In the genomic region with DNA sequence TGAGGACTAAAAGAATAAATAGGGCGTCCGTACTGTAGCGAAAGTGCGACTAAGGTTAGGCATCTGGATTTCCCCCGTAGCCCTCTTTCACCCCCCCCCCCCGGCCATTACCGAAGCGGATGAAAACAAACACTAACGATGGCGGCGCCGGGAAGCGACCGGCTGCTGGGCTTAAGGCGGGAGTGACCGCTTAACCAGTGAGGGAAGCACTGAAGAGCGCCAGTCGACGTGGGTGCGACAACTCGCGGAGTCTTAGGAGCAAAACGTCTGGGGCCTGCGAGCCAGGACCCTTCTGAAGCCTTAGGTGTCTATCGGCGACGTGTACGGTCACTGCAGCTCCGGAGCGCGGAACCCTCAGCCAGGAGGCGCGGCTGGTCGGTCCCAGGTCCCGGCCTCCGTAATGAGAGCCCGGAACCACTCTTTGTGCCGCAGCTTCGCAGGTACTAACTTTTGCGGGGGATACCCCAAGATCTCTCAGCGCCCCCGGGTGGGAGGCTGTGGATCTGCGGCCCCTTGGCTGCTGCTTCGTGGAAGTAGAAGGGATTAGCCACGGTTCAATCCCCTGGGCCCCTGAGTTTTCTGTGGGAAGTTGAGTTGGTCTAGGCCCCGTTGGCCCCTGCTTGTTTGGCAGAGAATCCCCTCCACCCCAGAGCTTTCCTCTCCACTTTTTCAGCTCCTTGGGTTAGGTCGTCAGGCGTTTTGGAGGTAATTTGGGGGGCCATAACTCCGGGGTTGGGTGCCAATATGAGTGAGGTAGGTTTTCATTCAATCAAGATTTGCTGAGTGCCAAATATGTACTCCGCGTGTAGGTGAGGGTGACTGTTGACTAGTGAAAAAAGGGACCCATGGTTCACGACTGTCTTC, we compare ENCODE assay signal across 8 cellular contexts. TPM values are rescaled to one million over a fixed set of nuclear protein-coding genes. Genes with fewer than 3 reads are reported as not detected.
DNase-seq lines count a peak whose midpoint lies in the region; ATAC-seq and TF ChIP-seq lines count a peak whose summit lies in the region.

A gene (plus strand): TSS at position 103 of the 864 bp plus-strand sequence. CDS start 26,739 bp downstream, outside the sequence.

- no peaks in the 10 kb centered on the region for H3K27me3 Mint-ChIP-seq in Calu3 (ENCODE audit: unreplicated experiment)
- no peaks in the 10 kb centered on the region for H3K27me3 Mint-ChIP-seq in activated T-cell treated with anti-CD3 and anti-CD28 coated beads, Interleukin-2, amount 50 U/mL, for 24 hours

- TSS peak; percentile 74 for BruUV-seq in Calu3 (replicated peaks; lab: Mats Ljungman, UMichigan)

- CTCF ChIA-PET in Calu3 (lab: Charles Lee), result interaction anchor here (0.6 to 4.1 kb wide), 6 partner anchors 63 to 225 kb away, joined by 4 to 33 read pairs (median 4); no protein-coding TSS in a partner anchor

- TF ChIP-seq CTCF in Calu3 (IDR thresholded peaks at IDR 0.05; ENCODE audit: unreplicated experiment), result peak; percentile 79
- peak; percentile 86 for TF ChIP-seq CTCF in GM20000 (IDR thresholded peaks at IDR 0.05; ENCODE audit: extremely low read depth, missing control alignments)

- peaks cover 15% of the 10 kb centered on the region for H3K4me1 Mint-ChIP-seq in Calu3 (ENCODE audit: low read depth, unreplicated experiment)
- peaks cover 43% of the 10 kb centered on the region for H3K4me1 Mint-ChIP-seq in activated T-cell treated with anti-CD3 and anti-CD28 coated beads, Interleukin-2, amount 50 U/mL, for 24 hours (ENCODE audit: low read depth)

- intact Hi-C loops in Calu3 (cut with micrococcal nuclease; ENCODE audit: unreplicated experiment), result loop anchor here (1.0 kb wide), 1 partner anchor 75 kb away; no protein-coding TSS in a partner anchor

- H3K4me3 Mint-ChIP-seq in Calu3 (ENCODE audit: low read depth, unreplicated experiment), result peak within 1 kb of the TSS; percentile 88
- peak within 1 kb of the TSS; percentile 90 for H3K4me3 Mint-ChIP-seq in activated T-cell treated with anti-CD3 and anti-CD28 coated beads, Interleukin-2, amount 50 U/mL, for 24 hours

- H3K9me3 Mint-ChIP-seq in Calu3 (ENCODE audit: low read depth, unreplicated experiment), result no peaks in the 10 kb centered on the region
- H3K9me3 Mint-ChIP-seq in activated T-cell treated with anti-CD3 and anti-CD28 coated beads, Interleukin-2, amount 50 U/mL, for 24 hours, result no peaks in the 10 kb centered on the region

- peak within 1 kb of the TSS; percentile 98 for H3K27ac Mint-ChIP-seq in Calu3 (ENCODE audit: unreplicated experiment)
- H3K27ac Mint-ChIP-seq in activated T-cell treated with anti-CD3 and anti-CD28 coated beads, Interleukin-2, amount 50 U/mL, for 24 hours, result peak within 1 kb of the TSS; percentile 100

- peak; percentile 90 for DNase-seq in Calu3
- peak; percentile 88 for DNase-seq in GM20000 (ENCODE audit: low spot score)
- peak; percentile 94 for DNase-seq in HT-29 (ENCODE audit: low spot score)
- peak; percentile 92 for DNase-seq in OCI-M1 (lab: John Stamatoyannopoulos, UW)
- peak; percentile 86 for DNase-seq in activated T-cell treated with anti-CD3 and anti-CD28 coated beads, Interleukin-2, amount 50 U/mL, for 24 hours
- peak; percentile 80 for DNase-seq in myocyte (ENCODE audit: low read depth)
- DNase-seq in stimulated activated CD8-positive, alpha-beta memory T cell treated with anti-CD3 and anti-CD28 coated beads, Interleukin-7, amount 100 ng/mL, for 4 hours (ENCODE audit: low read depth in 2 of 2), result peak; percentile 69 to 74

- peaks cover 39% of the 10 kb centered on the region for H3K36me3 Mint-ChIP-seq in Calu3 (ENCODE audit: insufficient read depth, unreplicated experiment)
- peaks cover 38% of the 10 kb centered on the region for H3K36me3 Mint-ChIP-seq in activated T-cell treated with anti-CD3 and anti-CD28 coated beads, Interleukin-2, amount 50 U/mL, for 24 hours (ENCODE audit: low read depth)

- peak; percentile 67 for ATAC-seq in esophagus mucosa

RNA-seq across cellular contexts. Expression of the gene that starts here (rescaled TPM):
- 53.2 and 57.1 TPM in 2 replicates for total RNA-seq in Calu3 (2022)
- total RNA-seq in HT-29 (2014; rRNA removed; shearing (Covaris generic)), result 140 and 152 TPM in 2 replicates
- total RNA-seq in esophagus mucosa, result 37.3 TPM
- total RNA-seq in myocyte, result 61.4 and 68.2 TPM in 2 replicates
- 56.4 TPM for polyA plus RNA-seq in myocyte (2012)

Comparison
In these comparisons a context has a peak if more than half of its experiments do, and no peak if none do; other contexts are left out.
1. Peak in every context shown above with its lines: DNase-seq and ATAC-seq.